11 cellular contexts compared by ENCODE assay signal in the genomic region with DNA sequence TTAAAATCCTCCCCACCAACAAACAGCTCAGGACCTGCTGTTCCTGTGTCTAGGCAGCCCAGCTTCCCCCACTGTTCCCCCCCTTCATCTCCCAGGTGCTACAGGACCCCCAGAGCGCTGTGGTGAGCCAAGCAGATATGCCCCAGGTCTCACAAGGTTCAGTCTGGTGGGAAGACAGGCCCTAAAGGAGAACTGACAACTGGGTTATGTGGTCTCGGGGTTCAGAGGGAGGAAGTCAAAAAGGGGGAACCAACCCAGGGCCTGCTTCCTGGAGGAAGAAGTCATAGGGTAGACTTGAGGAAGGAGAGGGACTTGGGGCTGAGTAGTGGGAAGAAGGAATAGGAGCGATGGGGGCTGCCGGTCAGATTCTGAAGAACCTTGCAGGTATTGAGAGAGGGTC. TPM values are rescaled to one million over a fixed set of nuclear protein-coding genes. Genes with fewer than 3 reads are reported as not detected.
DNase-seq lines count a peak whose midpoint lies in the region; ATAC-seq and TF ChIP-seq lines count a peak whose summit lies in the region.
"Had no signal": no experiment of that assay in that cellular context is flagged by ENCODE, and none has a peak within 500 bp of the region (broad histone marks: within the 10 kb centered on the region; RNA-seq: fewer than 3 reads in every experiment).

No MANE protein-coding gene starts in this region.

- intact Hi-C loops in cardiac septum (cut with DNase I), result loop anchor here (2.0 kb wide), 1 partner anchor 32 kb away; a partner anchor contains a TSS
- intact Hi-C loops in Right ventricle myocardium superior (cut with DNase I), result no loop called here
- intact Hi-C loops in mucosa of descending colon (cut with DNase I, micrococcal nuclease), result no loop called here

- 69 to 78% methylated on average over 4 of the region's 4 CpGs for WGBS in upper lobe of left lung, 2 donors

- peaks cover 68% of the 10 kb centered on the region for H3K4me1 Mint-ChIP-seq in brain

- peak overlapping the region; percentile 77 to 81 (median 80) for H3K4me3 Mint-ChIP-seq in brain

- H3K36me3 ChIP-seq in mucosa of descending colon (ENCODE audit: low read depth) (no peaks in the 10 kb centered on the region), upper lobe of left lung (no peaks in the 10 kb centered on the region)

- H3K27me3 ChIP-seq in upper lobe of left lung, result no peaks in the 10 kb centered on the region

- TF ChIP-seq CTCF in brain (conservative IDR thresholded peaks at IDR 0.05) (no peak), mucosa of descending colon (IDR thresholded peaks at IDR 0.05) (no peak), upper lobe of left lung (IDR thresholded peaks at IDR 0.05) (no peak)

- peak overlapping the region; percentile 85 to 92 (median 90) for H3K27ac ChIP-seq in upper lobe of left lung

- ATAC-seq in Right ventricle myocardium superior (ENCODE audit: poor library complexity) (no peak), mucosa of descending colon (peak; percentile 13), upper lobe of left lung (ENCODE audit: low FRiP score in 2 of 2) (peak in 1 of 2 donors; percentile 41), HG02678 (IDR thresholded peaks at IDR 0.05; ENCODE audit: unreplicated experiment) (no peak), GM21381 (IDR thresholded peaks at IDR 0.05; ENCODE audit: unreplicated experiment) (no peak), GM18505 (IDR thresholded peaks at IDR 0.05; ENCODE audit: unreplicated experiment) (no peak)
- ATAC-seq: PC-3 had no signal

- H3K27me3 Mint-ChIP-seq in brain, result peaks cover 9% of the 10 kb centered on the region

- peak overlapping the region in 4 of 5 experiments; percentile 61 to 89 (median 74) for H3K27ac Mint-ChIP-seq in brain

- DNase-seq in cardiac septum (ENCODE audit: low spot score), result peak; percentile 86
- no peak for DNase-seq in Right ventricle myocardium superior
- DNase-seq in mucosa of descending colon, result no peak
- peak in 1 of 2 donors; percentile 70 for DNase-seq in upper lobe of left lung
- DNase-seq: activated T-cell treated with anti-CD3 and anti-CD28 coated beads, Interleukin-2, amount 50 U/mL, for 48 hours; PC-3 had no signal

- H3K4me1 ChIP-seq in mucosa of descending colon (ENCODE audit: low read depth), result peaks cover 20% of the 10 kb centered on the region
- H3K4me1 ChIP-seq in upper lobe of left lung, result peaks cover 34 to 52% (median 43%) of the 10 kb centered on the region in 4 donors

- H3K4me3 ChIP-seq in mucosa of descending colon (no peak overlapping the region), upper lobe of left lung (peak overlapping the region in 2 of 4 donors; percentile 13 to 78)

- peaks cover 0 to 3% (median 0%) of the 10 kb centered on the region in 5 experiments for H3K9me3 Mint-ChIP-seq in brain

- H3K9me3 ChIP-seq in mucosa of descending colon (no peaks in the 10 kb centered on the region), upper lobe of left lung (no peaks in the 10 kb centered on the region)

- no peak for TF ChIP-seq EP300 in upper lobe of left lung (IDR thresholded peaks at IDR 0.05)

- peak in 1 of 4 donors; percentile 45 for TF ChIP-seq POLR2A in upper lobe of left lung (IDR thresholded peaks at IDR 0.05)
- TF ChIP-seq POLR2A in GM18505 (IDR thresholded peaks at IDR 0.05; ENCODE audit: borderline replicate concordance, extremely low read depth, insufficient read depth, insufficient read length), result no peak

- H3K36me3 Mint-ChIP-seq in brain, result no peaks in the 10 kb centered on the region

RNA-seq across cellular contexts. Expression of a gene that starts 2.6 kb away (rescaled TPM):
- 102 TPM for total RNA-seq in cardiac septum
- total RNA-seq in Right ventricle myocardium superior, result 73.7 TPM
- 64.2 TPM for polyA plus RNA-seq in brain (ENCODE audit: insufficient read depth, low read depth, low replicate concordance)
- 10 to 100 TPM; 10.9 to 74.7 (median 20.5) TPM for total RNA-seq in mucosa of descending colon
- total RNA-seq in upper lobe of left lung, result 100 to 1,000 TPM in 4 of 6 donors, 10 to 100 TPM in 2; 76.9 to 183 (median 113) TPM

RNA-seq across cellular contexts. Expression of a gene that starts 31.1 kb away (rescaled TPM):
- total RNA-seq in cardiac septum (25.6 TPM), Right ventricle myocardium superior (24.9 TPM), mucosa of descending colon (10 to 100 TPM; 41.1 to 55.5 (median 43.4) TPM), upper lobe of left lung (10 to 100 TPM; 29.7 to 42.6 (median 34.2) TPM)
- polyA plus RNA-seq in brain (ENCODE audit: insufficient read depth, low read depth, low replicate concordance), result 58.2 TPM

RNA-seq across cellular contexts. Expression of a gene that starts 47.9 kb away (rescaled TPM):
- total RNA-seq in cardiac septum (not detected), Right ventricle myocardium superior (not detected), mucosa of descending colon (not detected), upper lobe of left lung (1 to 10 TPM in 3 of 6 donors, not detected in 3; 3.5 to 7.6 (median 3.8) TPM)
- 0.49 TPM for polyA plus RNA-seq in brain (ENCODE audit: insufficient read depth, low read depth, low replicate concordance)
- total RNA-seq: glomerular endothelial cell, PC-3 had no signal

RNA-seq across cellular contexts. Expression of a gene that starts 50.3 kb away (rescaled TPM):
- total RNA-seq in cardiac septum, result 58.8 TPM
- total RNA-seq in Right ventricle myocardium superior, result 59.9 TPM
- polyA plus RNA-seq in brain (ENCODE audit: insufficient read depth, low read depth, low replicate concordance), result 208 TPM
- total RNA-seq in mucosa of descending colon, result 100 to 1,000 TPM; 152 to 253 (median 228) TPM
- 100 to 1,000 TPM in 4 of 6 donors, 10 to 100 TPM in 2; 69.1 to 221 (median 147) TPM for total RNA-seq in upper lobe of left lung
